1 cellular context compared by ENCODE assay signal in genomic region chr2:215617060-215617824, GRCh38.
A peak's percentile ranks its signal among the peaks of the same experiment; 100 is the strongest.
TF ChIP-seq lines count a peak whose summit lies in the region.

No MANE protein-coding gene starts in this region.

TF ChIP-seq in HepG2, 621 proteins besides CTCF, POLR2A, EP300 and RAD21 (continued from another document and continues in another):
- TF ChIP-seq LCORL (IDR thresholded peaks at IDR 0.05) (peak; percentile 96), LCORL (CRISPR knock-in tag; IDR thresholded peaks at IDR 0.05) (peak; percentile 86; the same call in 1 of the 2 replicates), PRDM10 (CRISPR knock-in tag; IDR thresholded peaks at IDR 0.05; ENCODE audit: low read depth) (no peak), HNF4G (IDR thresholded peaks at IDR 0.05; ENCODE audit: borderline replicate concordance, low read depth, low read length) (peak; percentile 88), HNF4G (CRISPR knock-in tag; IDR thresholded peaks at IDR 0.05; ENCODE audit: borderline replicate concordance, low read depth) (peak; percentile 83), ZNF556 (CRISPR knock-in tag; IDR thresholded peaks at IDR 0.05; ENCODE audit: borderline replicate concordance) (peak; percentile 79; the same call in 1 of the 2 replicates), PRDM15 (CRISPR knock-in tag; IDR thresholded peaks at IDR 0.05) (peak; percentile 72; the same call in 1 of the 2 replicates), NRL (CRISPR knock-in tag; IDR thresholded peaks at IDR 0.05; ENCODE audit: borderline replicate concordance) (no peak), ZBTB43 (CRISPR knock-in tag; conservative IDR thresholded peaks at IDR 0.05) (peak; percentile 84), FOXP4 (CRISPR knock-in tag; IDR thresholded peaks at IDR 0.05) (peak; percentile 100), PREB (CRISPR knock-in tag; IDR thresholded peaks at IDR 0.05) (no peak), FOSL2 (CRISPR knock-in tag; IDR thresholded peaks at IDR 0.05) (peak; percentile 80), ZNF546 (CRISPR knock-in tag; conservative IDR thresholded peaks at IDR 0.05) (no peak), ZNF883 (CRISPR knock-in tag; IDR thresholded peaks at IDR 0.05; ENCODE audit: not compliant biosample characterization) (no peak), SALL1 (CRISPR knock-in tag; IDR thresholded peaks at IDR 0.05) (peak; percentile 93), ZNF772 (CRISPR knock-in tag; IDR thresholded peaks at IDR 0.05) (no peak; the same call in 1 of the 2 replicates), ZNF629 (CRISPR knock-in tag; conservative IDR thresholded peaks at IDR 0.05) (peak; percentile 41; the same call in 1 of the 2 replicates), MEIS1 (CRISPR knock-in tag; IDR thresholded peaks at IDR 0.05; ENCODE audit: borderline replicate concordance) (peak; percentile 96), ZNF737 (CRISPR knock-in tag; IDR thresholded peaks at IDR 0.05; ENCODE audit: borderline replicate concordance) (no peak), ZMYM4 (CRISPR knock-in tag; IDR thresholded peaks at IDR 0.05) (peak; percentile 84), ZNF724P (CRISPR knock-in tag; IDR thresholded peaks at IDR 0.05; ENCODE audit: borderline replicate concordance) (peak; percentile 66; the same call in 1 of the 2 replicates), ZFP91 (CRISPR knock-in tag; IDR thresholded peaks at IDR 0.05; ENCODE audit: borderline replicate concordance) (no peak; the same call in 1 of the 2 replicates), PHF20 (CRISPR knock-in tag; IDR thresholded peaks at IDR 0.05) (no peak), TBP (CRISPR knock-in tag; IDR thresholded peaks at IDR 0.05) (0 out of 2 replicates have a peak, but pooled peaks have one; percentile 84), MTA3 (CRISPR knock-in tag; IDR thresholded peaks at IDR 0.05) (no peak), SRSF4 (IDR thresholded peaks at IDR 0.05; ENCODE audit: low read depth, low read length, poor library complexity, severe bottlenecking) (no peak), AGO2 (optimal IDR thresholded peaks at IDR 0.05; ENCODE audit: low read depth, low read length) (no peak), ZNF850 (CRISPR knock-in tag; conservative IDR thresholded peaks at IDR 0.05) (no peak), HIC2 (CRISPR knock-in tag; IDR thresholded peaks at IDR 0.05; ENCODE audit: low read depth) (peak; percentile 76; the same call in 1 of the 2 replicates), KDM6A (CRISPR knock-in tag; IDR thresholded peaks at IDR 0.05; ENCODE audit: low read depth) (peak; percentile 53; the same call in 1 of the 2 replicates), ZNF782 (CRISPR knock-in tag; IDR thresholded peaks at IDR 0.05; ENCODE audit: borderline replicate concordance) (peak; percentile 96; the same call in 1 of the 2 replicates), PITX1 (CRISPR knock-in tag; IDR thresholded peaks at IDR 0.05) (peak; percentile 99), ZBED4 (CRISPR knock-in tag; IDR thresholded peaks at IDR 0.05; ENCODE audit: borderline replicate concordance) (no peak; the same call in 1 of the 2 replicates), NCOR1 (IDR thresholded peaks at IDR 0.05; ENCODE audit: borderline replicate concordance, low read length) (peak; percentile 72; the same call in 1 of the 2 replicates), ZNF530 (CRISPR knock-in tag; IDR thresholded peaks at IDR 0.05; ENCODE audit: low read depth) (no peak), MLLT10 (CRISPR knock-in tag; IDR thresholded peaks at IDR 0.05) (no peak), ATM (IDR thresholded peaks at IDR 0.05; ENCODE audit: borderline replicate concordance) (no peak), THRA (CRISPR knock-in tag; IDR thresholded peaks at IDR 0.05; ENCODE audit: borderline replicate concordance) (peak; percentile 92; the same call in 1 of the 2 replicates)
